Comparison of ENCODE assay signal across 28 cellular contexts in the genomic region with DNA sequence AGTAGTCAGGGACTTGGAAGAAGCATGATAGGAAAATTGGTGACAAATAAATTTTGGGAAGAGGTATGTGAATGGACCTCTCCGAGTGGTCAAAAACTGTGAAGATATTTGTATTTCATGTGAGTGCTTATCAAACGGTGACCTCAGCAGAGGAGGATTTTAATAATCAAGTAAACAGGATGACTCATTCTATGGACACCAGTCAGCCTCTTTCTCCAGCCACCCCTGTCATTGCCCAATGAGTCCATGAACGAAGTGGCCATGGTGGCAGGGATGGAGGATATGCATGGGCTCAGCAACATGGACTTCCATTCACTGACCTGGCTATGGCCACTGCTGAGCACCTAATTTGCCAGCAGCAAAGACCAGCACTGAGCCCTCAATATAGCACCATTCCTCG. TPM values are rescaled to one million over a fixed set of nuclear protein-coding genes. Genes with fewer than 3 reads are reported as not detected.
A peak's percentile ranks its signal among the peaks of the same experiment; 100 is the strongest.
DNase-seq lines count a peak whose midpoint lies in the region; ATAC-seq, FAIRE-seq and TF ChIP-seq lines count a peak whose summit lies in the region.
"Had no signal": no experiment of that assay in that cellular context is flagged by ENCODE, and none has a peak within 500 bp of the region (broad histone marks: within the 10 kb centered on the region; RNA-seq: fewer than 3 reads in every experiment).

No MANE protein-coding gene starts in this region.

- TF ChIP-seq POLR2A in K562 (conservative IDR thresholded peaks at IDR 0.05), result no peak
- TF ChIP-seq POLR2A in H1 (IDR thresholded peaks at IDR 0.05; ENCODE audit: control extremely low read depth in 1 of 2, low read depth in 2 of 2, low read length in 2 of 2), result no peak

- no peak for ATAC-seq in K562
- ATAC-seq in GM18909 (IDR thresholded peaks at IDR 0.05; ENCODE audit: poor library complexity, unreplicated experiment), result no peak
- ATAC-seq in GM21529 (IDR thresholded peaks at IDR 0.05; ENCODE audit: unreplicated experiment), result no peak

- H3K4me1 ChIP-seq in K562 (replicated peaks in 1 of 2; ENCODE audit: control insufficient read depth in 2 of 2, insufficient read depth in 2 of 2, low read length in 2 of 2) (peaks cover 0 to 10% of the 10 kb centered on the region in 2 experiments; a peak in 2 of 5 replicates), H1 (replicated peaks in 1 of 4; ENCODE audit: control insufficient read depth in 3 of 4, insufficient read depth in 4 of 4, low read length in 3 of 4) (no peaks in the 10 kb centered on the region), HAP-1 (no peaks in the 10 kb centered on the region)
- H3K4me1 ChIP-seq: BE2C, BLaER1 had no signal

- H2AFZ ChIP-seq in K562 (ENCODE audit: low read depth, low read length) (peak overlapping the region; percentile 74; the same call in 1 of the 2 replicates), H1 (ENCODE audit: low read length) (no peak overlapping the region)

- H3K4me2 ChIP-seq in K562 (ENCODE audit: insufficient read depth, low read length) (peak overlapping the region; percentile 52; the same call in 1 of the 2 replicates), H1 (ENCODE audit: insufficient read depth in 1 of 2, low read depth in 2 of 2, low read length in 2 of 2) (no peak overlapping the region)
- H3K4me2 ChIP-seq: BLaER1 had no signal

- DNase-seq in CD1c-positive myeloid dendritic cell (ENCODE audit: extremely low spot score) (peak; percentile 17), DMS53 treated with DMSO at 0.1 percent for 48 hours (lab: John Stamatoyannopoulos, UW; ENCODE audit: unreplicated experiment) (peak; percentile 6), K562 (ENCODE audit: extremely low read depth in 1 of 4, low spot score in 3 of 4) (no peak), H1 (ENCODE audit: low read depth in 1 of 2, low spot score in 2 of 2) (no peak), NCI-H146 (lab: John Stamatoyannopoulos, UW) (no peak), HAP-1 (ENCODE audit: low spot score in 2 of 2) (no peak)
- DNase-seq: 8988T; ACHN; BE2C; C1 segment of cervical spinal cord; CD4-positive, alpha-beta memory T cell; CD4-positive, CD25-positive, alpha-beta regulatory T cell; CD8-positive, alpha-beta memory T cell; COR-L47; DMS 273 treated with DMSO at 0.1 percent for 48 hours; DMS153; DMS79; DND-41; EL; GF-D8 had no signal

- H3K9me1 ChIP-seq in K562 (ENCODE audit: control insufficient read depth, insufficient read depth, low read length), result no peaks in the 10 kb centered on the region

- H3K9me3 ChIP-seq in K562 (replicated peaks; ENCODE audit: control insufficient read depth, insufficient read depth, low read depth, low read length) (no peaks in the 10 kb centered on the region), H1 (ENCODE audit: insufficient read depth in 2 of 2, low read depth in 1 of 2, low read length in 1 of 2) (no peaks in the 10 kb centered on the region), HAP-1 (no peaks in the 10 kb centered on the region)
- H3K9me3 ChIP-seq: BE2C, BLaER1 had no signal

- in situ Hi-C loops in K562 (cut with MboI), result no loop called here
- in situ Hi-C loops in HAP-1 (cut with MboI; ENCODE audit: low sequenced_read_pairs), result no loop called here

- no peak overlapping the region for H2BK20ac ChIP-seq in H1 (ENCODE audit: low read length)

- no peak for TF ChIP-seq CTCF in K562 (IDR thresholded peaks at IDR 0.05 in 2 of 3, conservative IDR thresholded peaks at IDR 0.05 in 1 of 3; ENCODE audit: insufficient read depth in 2 of 3, low read depth in 1 of 3, low read length in 3 of 3)
- no peak for TF ChIP-seq CTCF in H1 (IDR thresholded peaks at IDR 0.05; ENCODE audit: control extremely low read depth in 1 of 3, insufficient read depth in 1 of 3, low read depth in 1 of 3, low read length in 3 of 3)

- H3K79me1 ChIP-seq in H1 (ENCODE audit: low read depth, low read length), result no peaks in the 10 kb centered on the region

- H2BK12ac ChIP-seq in H1 (ENCODE audit: low read depth, low read length), result no peak overlapping the region

- no peak overlapping the region for H2BK120ac ChIP-seq in H1 (replicated peaks; ENCODE audit: low read depth, low read length)

- H3K56ac ChIP-seq in H1 (replicated peaks; ENCODE audit: insufficient read length, low read depth, low read length), result no peak overlapping the region

- H3K4me3 ChIP-seq in K562, result no peak overlapping the region
- H3K4me3 ChIP-seq in H1 (ENCODE audit: extremely low read depth in 1 of 4, insufficient read depth in 2 of 4, low read depth in 3 of 4, low read length in 4 of 4), result no peak overlapping the region
- H3K4me3 ChIP-seq in HAP-1, result no peak overlapping the region
- H3K4me3 ChIP-seq: BLaER1 had no signal

- POLR2A ChIA-PET in K562 (lab: Yijun Ruan, JAX) (interaction anchor here (0.6 kb wide), 1 partner anchor 14 kb away, joined by 4 read pairs; no protein-coding TSS in a partner anchor), H1 (lab: Charles Lee; ENCODE audit: partially characterized antibody) (no interaction called here)

- no peak overlapping the region for H4K91ac ChIP-seq in H1 (replicated peaks; ENCODE audit: insufficient read length, low read length)

- no peak overlapping the region for H3K14ac ChIP-seq in H1 (ENCODE audit: insufficient read length)

- peak overlapping the region; percentile 48; the same call in 2 of the 3 replicates for H3K27ac ChIP-seq in K562 (ENCODE audit: extremely low read depth, low read depth, low read length)
- H3K27ac ChIP-seq in H1 (ENCODE audit: low read depth, low read length), result no peak overlapping the region
- H3K27ac ChIP-seq: BLaER1 had no signal

- no peak for FAIRE-seq in K562 (lab: Jason Lieb, UNC)
- FAIRE-seq in H1 (lab: Jason Lieb, UNC), result no peak
- FAIRE-seq: A204.1, G401.6 had no signal

- no peaks in the 10 kb centered on the region for H4K20me1 ChIP-seq in K562 (replicated peaks; ENCODE audit: control insufficient read depth, insufficient read depth, low read length)
- H4K20me1 ChIP-seq in H1 (replicated peaks in 1 of 2; ENCODE audit: control insufficient read depth in 1 of 2, insufficient read depth in 2 of 2, low read length in 2 of 2), result no peaks in the 10 kb centered on the region
- H4K20me1 ChIP-seq: BLaER1 had no signal

- TF ChIP-seq RAD21 in K562 (CRISPR knock-in tag; conservative IDR thresholded peaks at IDR 0.05 in 1 of 2, IDR thresholded peaks at IDR 0.05 in 1 of 2) (no peak), H1 (IDR thresholded peaks at IDR 0.05 in 1 of 2, conservative IDR thresholded peaks at IDR 0.05 in 1 of 2; ENCODE audit: low read depth in 2 of 2, low read length in 2 of 2) (no peak)

- no peak overlapping the region for H2AK5ac ChIP-seq in H1 (ENCODE audit: low read depth, low read length)

- H2BK15ac ChIP-seq in H1 (ENCODE audit: low read length), result 0 out of 2 replicates have a peak overlapping the region, but pooled peaks have one; percentile 29

- H4K8ac ChIP-seq in H1 (ENCODE audit: extremely low read depth, insufficient read depth, low read length), result no peak overlapping the region

- H3K18ac ChIP-seq in H1 (ENCODE audit: extremely low read depth, low read length), result no peak overlapping the region

- no peak for TF ChIP-seq EP300 in K562 (IDR thresholded peaks at IDR 0.05; ENCODE audit: low read length)
- no peak for TF ChIP-seq EP300 in H1 (IDR thresholded peaks at IDR 0.05; ENCODE audit: borderline replicate concordance in 1 of 2, low read depth in 2 of 2, low read length in 2 of 2)

- H2BK5ac ChIP-seq in H1 (ENCODE audit: low read depth, low read length), result no peak overlapping the region

- H3K4ac ChIP-seq in H1 (replicated peaks; ENCODE audit: insufficient read length, low read depth, low read length), result no peak overlapping the region

- H3K79me2 ChIP-seq in K562 (ENCODE audit: control insufficient read depth, insufficient read depth, low read length) (no peaks in the 10 kb centered on the region), H1 (ENCODE audit: control insufficient read depth in 1 of 2, insufficient read depth in 2 of 2, low read length in 2 of 2) (no peaks in the 10 kb centered on the region)

- WGBS in K562 (ENCODE audit: insufficient coverage, low coverage, missing lambda C conversion rate), result 19% methylated on average over 4 of the region's 4 CpGs
- WGBS in H1 (ENCODE audit: extremely low coverage in 1 of 2, insufficient coverage in 1 of 2, insufficient read length in 1 of 2, insufficient replicate concordance in 2 of 2, low coverage in 1 of 2, low lambda C conversion rate in 2 of 2, missing lambda C conversion rate in 1 of 2), 2 experiments, result 82% methylated on average over 4 of the region's 4 CpGs; no CpG with 5 or more reads in 1 of the 2 experiments

- H3K9ac ChIP-seq in K562 (ENCODE audit: insufficient read depth in 1 of 2, low read depth in 2 of 2, low read length in 2 of 2), result no peak overlapping the region
- H3K9ac ChIP-seq in H1 (replicated peaks in 1 of 4; ENCODE audit: extremely low read depth in 1 of 4, low read depth in 3 of 4, low read length in 3 of 4), result no peak overlapping the region
- H3K9ac ChIP-seq: BLaER1 had no signal

- no peak overlapping the region for H3K23ac ChIP-seq in H1 (ENCODE audit: insufficient read length)

- H3K27me3 ChIP-seq in K562 (ENCODE audit: control insufficient read depth in 2 of 2, insufficient read depth in 2 of 2, low read length in 2 of 2) (no peaks in the 10 kb centered on the region), H1 (replicated peaks in 1 of 4; ENCODE audit: control insufficient read depth in 3 of 4, extremely low read depth in 1 of 4, insufficient read depth in 3 of 4, low read length in 3 of 4) (no peaks in the 10 kb centered on the region), HAP-1 (ENCODE audit: low read depth) (no peaks in the 10 kb centered on the region)
- H3K27me3 ChIP-seq: BE2C, BLaER1 had no signal

- intact Hi-C loops in K562 (cut with micrococcal nuclease), result no loop called here

- no peak overlapping the region for H4K5ac ChIP-seq in H1 (ENCODE audit: insufficient read length, low read depth, low read length)

- CTCF ChIA-PET in K562 (lab: Yijun Ruan, JAX; ENCODE audit: low intra/inter-chr PET ratio) (no interaction called here), H1 (lab: Charles Lee; ENCODE audit: partially characterized antibody) (no interaction called here)

- no peaks in the 10 kb centered on the region for H3K36me3 ChIP-seq in K562 (ENCODE audit: control insufficient read depth, insufficient read depth, low read length)
- H3K36me3 ChIP-seq in H1 (ENCODE audit: control insufficient read depth in 2 of 4, insufficient read depth in 4 of 4, low read length in 3 of 4), result no peaks in the 10 kb centered on the region
- no peaks in the 10 kb centered on the region for H3K36me3 ChIP-seq in HAP-1 (replicated peaks)
- H3K36me3 ChIP-seq: BE2C, BLaER1 had no signal

- no TSS peak for BruUV-seq in K562 (replicated peaks; lab: Mats Ljungman, UMichigan)

- no peaks in the 10 kb centered on the region for H3K23me2 ChIP-seq in H1 (ENCODE audit: low read depth, low read length)

RNA-seq across cellular contexts. Expression of a gene that starts 21.2 kb away (rescaled TPM):
- not detected in 2 replicates for total RNA-seq in K562 (2011; cell fraction: chromatin; rRNA removed; ENCODE audit: low replicate concordance)
- total RNA-seq in K562 (2011; cell fraction: nucleolus; rRNA removed), result not detected in 2 replicates
- total RNA-seq in K562 (2011; cell fraction: nucleoplasm; rRNA removed), result not detected in 2 replicates
- total RNA-seq in K562 (2014; rRNA removed) (0.24 and 0.36 TPM in 2 replicates), K562 (2014; rRNA removed; fragmentation: Illumina TruSeq; extraction: Trizol) (0.32 TPM in 1 of 2 replicates, not detected in the other), K562 (2015; rRNA removed; fragmentation: Illumina TruSeq; extraction: Trizol) (0.65 and 0.87 TPM in 2 replicates), K562 (2021) (0.33 TPM in 1 of 2 replicates, not detected in the other)
- polyA plus RNA-seq in K562 (2011; rRNA removed) (0.27 TPM in 1 of 2 replicates, not detected in the other), K562 (2014; fragmentation: Illumina TruSeq; extraction: Trizol) (0.14 and 0.36 TPM in 2 replicates), K562 (2014; fragmentation: Nextera tagmentation; extraction: Ambion mirVana) (under 1 TPM; 0.11 to 0.22 TPM), K562 (2014; rRNA removed) (0.27 and 0.81 TPM in 2 replicates), H1 (2011; rRNA removed) (not detected in 2 replicates)
- polyA plus RNA-seq in K562 (2011; cell fraction: cytosol; rRNA removed), result not detected in 2 replicates
- 0.16 and 1.2 TPM in 2 replicates for polyA plus RNA-seq in K562 (2011; cell fraction: nucleus; rRNA removed)
- 0.61 and 1.3 TPM in 2 replicates for polyA plus RNA-seq in K562 (2012)
- polyA minus RNA-seq in K562 (2011; rRNA and poly(A)+ RNA removed), result 0.84 TPM in 1 of 2 replicates, not detected in the other
- polyA minus RNA-seq in K562 (2011; cell fraction: cytosol; rRNA and poly(A)+ RNA removed), result not detected in 2 replicates
- polyA minus RNA-seq in K562 (2011; cell fraction: nucleus; rRNA and poly(A)+ RNA removed), result 2.4 TPM in 1 of 2 replicates, not detected in the other
- total RNA-seq in H1 (2021; fragmentation: NEBNext Ultra II Directional; extraction: Animal tissue kit (Norgen Biotek cat#: 25700)), result not detected in 2 replicates
- not detected for polyA plus RNA-seq in H1 (2011; cell fraction: cytosol; rRNA removed)
- polyA plus RNA-seq in H1 (2011; cell fraction: nucleus; rRNA removed), result 0.17 TPM
- polyA plus RNA-seq in H1 (2012, experiment 1 of 2), result not detected in 4 replicates
- not detected for polyA plus RNA-seq in H1 (2012, experiment 2 of 2)
- polyA plus RNA-seq in H1 (2013, experiment 1 of 2), result not detected
- 0.11 TPM for polyA plus RNA-seq in H1 (2013, experiment 2 of 2)
- not detected in 2 replicates for polyA minus RNA-seq in H1 (2011; rRNA and poly(A)+ RNA removed)
- not detected for polyA minus RNA-seq in H1 (2011; cell fraction: cytosol; rRNA and poly(A)+ RNA removed)
- not detected for polyA minus RNA-seq in H1 (2011; cell fraction: nucleus; rRNA and poly(A)+ RNA removed)
- total RNA-seq: A673; CD4-positive, alpha-beta memory T cell; CD8-positive, alpha-beta memory T cell; Daoy had no signal
- polyA plus RNA-seq: AG04450; CD4-positive, alpha-beta memory T cell; CD4-positive, CD25-positive, alpha-beta regulatory T cell; CD8-positive, alpha-beta memory T cell had no signal

RNA-seq across cellular contexts. Expression of a gene that starts 38.8 kb away (rescaled TPM):
- total RNA-seq in K562 (2011; cell fraction: chromatin; rRNA removed; ENCODE audit: low replicate concordance), result 0.35 TPM in 1 of 2 replicates, not detected in the other
- total RNA-seq in K562 (2011; cell fraction: nucleolus; rRNA removed), result 0.33 and 0.53 TPM in 2 replicates
- not detected in 2 replicates for total RNA-seq in K562 (2011; cell fraction: nucleoplasm; rRNA removed)
- total RNA-seq in K562 (2014; rRNA removed), result 1.7 and 2.0 TPM in 2 replicates
- total RNA-seq in K562 (2014; rRNA removed; fragmentation: Illumina TruSeq; extraction: Trizol), result 3.3 and 3.4 TPM in 2 replicates
- total RNA-seq in K562 (2015; rRNA removed; fragmentation: Illumina TruSeq; extraction: Trizol), result 9.1 and 9.5 TPM in 2 replicates
- total RNA-seq in K562 (2021), result 1.7 and 3.4 TPM in 2 replicates
- polyA plus RNA-seq in K562 (2011; rRNA removed), result 0.57 and 25.1 TPM in 2 replicates
- polyA plus RNA-seq in K562 (2011; cell fraction: cytosol; rRNA removed), result 0.06 and 11.1 TPM in 2 replicates
- 0.13 and 26.4 TPM in 2 replicates for polyA plus RNA-seq in K562 (2011; cell fraction: nucleus; rRNA removed)
- 1.9 and 7.6 TPM in 2 replicates for polyA plus RNA-seq in K562 (2012)
- polyA plus RNA-seq in K562 (2014; fragmentation: Illumina TruSeq; extraction: Trizol), result 4.3 and 5.6 TPM in 2 replicates
- polyA plus RNA-seq in K562 (2014; fragmentation: Nextera tagmentation; extraction: Ambion mirVana), result 1 to 10 TPM; 5.5 to 5.8 TPM
- polyA plus RNA-seq in K562 (2014; rRNA removed), result 4.2 and 4.7 TPM in 2 replicates
- polyA minus RNA-seq in K562 (2011; rRNA and poly(A)+ RNA removed), result 12.9 TPM in 1 of 2 replicates, not detected in the other
- polyA minus RNA-seq in K562 (2011; cell fraction: cytosol; rRNA and poly(A)+ RNA removed), result 5.4 TPM in 1 of 2 replicates, not detected in the other
- 16.8 TPM in 1 of 2 replicates, not detected in the other for polyA minus RNA-seq in K562 (2011; cell fraction: nucleus; rRNA and poly(A)+ RNA removed)
- total RNA-seq in H1 (2021; fragmentation: NEBNext Ultra II Directional; extraction: Animal tissue kit (Norgen Biotek cat#: 25700)), result not detected in 2 replicates
- polyA plus RNA-seq in H1 (2011; rRNA removed), result not detected in 2 replicates
- polyA plus RNA-seq in H1 (2011; cell fraction: cytosol; rRNA removed), result 0.08 TPM
- polyA plus RNA-seq in H1 (2011; cell fraction: nucleus; rRNA removed), result not detected
- not detected in 4 replicates for polyA plus RNA-seq in H1 (2012, experiment 1 of 2)
- polyA plus RNA-seq in H1 (2012, experiment 2 of 2), result not detected
- polyA plus RNA-seq in H1 (2013, experiment 1 of 2), result not detected
- polyA plus RNA-seq in H1 (2013, experiment 2 of 2), result not detected
- polyA minus RNA-seq in H1 (2011; rRNA and poly(A)+ RNA removed), result not detected in 2 replicates
- polyA minus RNA-seq in H1 (2011; cell fraction: cytosol; rRNA and poly(A)+ RNA removed), result not detected
- polyA minus RNA-seq in H1 (2011; cell fraction: nucleus; rRNA and poly(A)+ RNA removed), result not detected
- total RNA-seq: A673, Daoy had no signal
- polyA plus RNA-seq: AG04450 had no signal

RNA-seq across cellular contexts. Expression of a gene that starts 58.8 kb away (rescaled TPM):
- not detected in 2 replicates for total RNA-seq in K562 (2011; cell fraction: chromatin; rRNA removed; ENCODE audit: low replicate concordance)
- 0.39 TPM in 1 of 2 replicates, not detected in the other for total RNA-seq in K562 (2011; cell fraction: nucleolus; rRNA removed)
- total RNA-seq in K562 (2011; cell fraction: nucleoplasm; rRNA removed), result 0.81 TPM in 1 of 2 replicates, not detected in the other
- 7.4 and 8.2 TPM in 2 replicates for total RNA-seq in K562 (2014; rRNA removed)
- total RNA-seq in K562 (2014; rRNA removed; fragmentation: Illumina TruSeq; extraction: Trizol), result 10.0 and 10.1 TPM in 2 replicates
- 12.0 and 13.1 TPM in 2 replicates for total RNA-seq in K562 (2015; rRNA removed; fragmentation: Illumina TruSeq; extraction: Trizol)
- 10.7 and 11.2 TPM in 2 replicates for total RNA-seq in K562 (2021)
- 0.77 and 101 TPM in 2 replicates for polyA plus RNA-seq in K562 (2011; rRNA removed)
- 0.45 and 83.5 TPM in 2 replicates for polyA plus RNA-seq in K562 (2011; cell fraction: cytosol; rRNA removed)
- polyA plus RNA-seq in K562 (2011; cell fraction: nucleus; rRNA removed), result 0.21 and 52.5 TPM in 2 replicates
- 7.2 and 8.2 TPM in 2 replicates for polyA plus RNA-seq in K562 (2012)
- 8.6 and 9.3 TPM in 2 replicates for polyA plus RNA-seq in K562 (2014; fragmentation: Illumina TruSeq; extraction: Trizol)
- 10 to 100 TPM; 40.0 to 41.4 TPM for polyA plus RNA-seq in K562 (2014; fragmentation: Nextera tagmentation; extraction: Ambion mirVana)
- polyA plus RNA-seq in K562 (2014; rRNA removed), result 5.8 and 10.0 TPM in 2 replicates
- 0.32 and 63.7 TPM in 2 replicates for polyA minus RNA-seq in K562 (2011; rRNA and poly(A)+ RNA removed)
- 18.3 TPM in 1 of 2 replicates, not detected in the other for polyA minus RNA-seq in K562 (2011; cell fraction: cytosol; rRNA and poly(A)+ RNA removed)
- 50.8 TPM in 1 of 2 replicates, not detected in the other for polyA minus RNA-seq in K562 (2011; cell fraction: nucleus; rRNA and poly(A)+ RNA removed)
- not detected in 2 replicates for total RNA-seq in H1 (2021; fragmentation: NEBNext Ultra II Directional; extraction: Animal tissue kit (Norgen Biotek cat#: 25700))
- not detected in 2 replicates for polyA plus RNA-seq in H1 (2011; rRNA removed)
- polyA plus RNA-seq in H1 (2011; cell fraction: cytosol; rRNA removed), result not detected
- polyA plus RNA-seq in H1 (2011; cell fraction: nucleus; rRNA removed), result not detected
- polyA plus RNA-seq in H1 (2012, experiment 1 of 2), result not detected in 4 replicates
- polyA plus RNA-seq in H1 (2012, experiment 2 of 2), result not detected
- polyA plus RNA-seq in H1 (2013, experiment 1 of 2), result not detected
- polyA plus RNA-seq in H1 (2013, experiment 2 of 2), result not detected
- polyA minus RNA-seq in H1 (2011; rRNA and poly(A)+ RNA removed), result not detected in 2 replicates
- polyA minus RNA-seq in H1 (2011; cell fraction: cytosol; rRNA and poly(A)+ RNA removed), result not detected
- not detected for polyA minus RNA-seq in H1 (2011; cell fraction: nucleus; rRNA and poly(A)+ RNA removed)
- total RNA-seq: A673; CD4-positive, CD25-positive, alpha-beta regulatory T cell; Daoy had no signal
- polyA plus RNA-seq: AG04450; CD4-positive, alpha-beta memory T cell; CD4-positive, CD25-positive, alpha-beta regulatory T cell; CD8-positive, alpha-beta memory T cell had no signal

Comparison
In these comparisons a context has a peak if more than half of its experiments do, and no peak if none do; other contexts are left out.
1. DNase-seq: peak in CD1c-positive myeloid dendritic cell (single experiment) and DMS53 treated with DMSO at 0.1 percent for 48 hours (single experiment); none in K562 (0 of 4), H1 (0 of 2), NCI-H146 (single experiment) and HAP-1 (0 of 2).